Comparison of ENCODE assay signal across 7 cellular contexts in the genomic region with DNA sequence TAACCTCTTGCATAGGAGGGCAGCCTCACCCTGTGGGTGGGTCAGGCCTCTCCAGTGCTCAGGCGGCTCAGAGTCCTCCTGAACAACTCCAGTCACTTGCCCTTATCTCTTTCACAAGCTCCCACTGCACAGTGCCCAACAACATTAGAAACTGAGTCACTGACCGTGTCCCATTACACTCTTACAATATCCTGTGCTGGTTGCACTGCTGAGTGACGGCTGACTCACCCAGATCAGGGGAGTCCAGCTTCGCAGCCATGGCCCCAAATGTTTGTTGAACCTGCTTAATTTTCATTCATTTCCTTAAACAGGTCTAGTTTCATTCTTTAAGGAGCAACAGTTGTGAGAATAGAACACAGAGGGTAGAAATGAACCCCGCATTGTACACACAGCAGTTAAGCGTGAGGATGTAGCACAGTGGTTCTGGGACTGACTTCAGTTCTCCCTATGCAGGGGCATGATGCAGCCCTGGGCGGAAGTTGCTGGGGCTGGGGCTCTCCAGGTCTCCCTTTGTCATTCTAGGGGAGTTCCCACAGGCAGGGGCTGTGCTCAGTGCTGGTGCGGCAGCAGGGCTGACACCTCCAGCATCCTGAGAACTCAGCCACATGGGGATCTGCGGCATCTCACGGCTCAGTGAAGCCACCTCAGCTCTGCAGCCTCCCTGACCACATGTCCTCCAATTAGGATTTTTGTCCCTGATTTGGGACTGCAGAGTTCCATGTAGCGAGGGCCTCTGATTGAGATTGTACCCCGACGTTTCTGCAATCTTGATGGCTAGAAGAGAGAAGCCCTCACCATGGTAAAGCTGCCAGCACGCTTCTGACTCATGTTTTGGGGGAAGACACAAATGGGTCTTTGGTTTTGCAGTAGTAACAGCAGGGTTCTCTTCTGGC. TPM values are rescaled to one million over a fixed set of nuclear protein-coding genes. Genes with fewer than 3 reads are reported as not detected.
A peak's percentile ranks its signal among the peaks of the same experiment; 100 is the strongest.
DNase-seq lines count a peak whose midpoint lies in the region; ATAC-seq and TF ChIP-seq lines count a peak whose summit lies in the region.

No MANE protein-coding gene starts in this region.

- no peak overlapping the region for H3K4me3 ChIP-seq in lower leg skin (ENCODE audit: low read depth, poor library complexity, severe bottlenecking)

- no peak for TF ChIP-seq CTCF in lower leg skin (IDR thresholded peaks at IDR 0.05)

- WGBS in lower leg skin, 2 donors: 90 to 93% methylated on average over 14 of the region's 14 CpGs

- TF ChIP-seq POLR2A in lower leg skin (IDR thresholded peaks at IDR 0.05): no peak

- peak; percentile 78 for ATAC-seq in GM19395 (IDR thresholded peaks at IDR 0.05; ENCODE audit: unreplicated experiment)
- peak; percentile 84 for ATAC-seq in HG03342 (IDR thresholded peaks at IDR 0.05; ENCODE audit: unreplicated experiment)
- ATAC-seq in esophagus mucosa: peak; percentile 82

- intact Hi-C loops in lower leg skin (cut with DNase I; ENCODE audit: low total_unique reads): no loop called here

- DNase-seq in activated CD4-positive, alpha-beta T cell treated with anti-CD3 and anti-CD28 coated beads, Interleukin-2, amount 50 U/mL, for 48 hours: peak; percentile 88 to 91
- peak; percentile 75 to 89 (median 78) for DNase-seq in stimulated activated CD4-positive, alpha-beta T cell treated with anti-CD3 and anti-CD28 coated beads, TNF-alpha, amount 100 ng/mL, for 48 hours (ENCODE audit: low read depth in 3 of 3)
- DNase-seq in NCI-H128 (lab: John Stamatoyannopoulos, UW; ENCODE audit: unreplicated experiment): no peak
- no peak for DNase-seq in lower leg skin (ENCODE audit: low spot score in 2 of 2)

RNA-seq across cellular contexts. Expression of gene GPR68, which starts 16.1 kb away (rescaled TPM):
- total RNA-seq in esophagus mucosa (11.6 TPM), lower leg skin (1 to 10 TPM; 1.3 to 4.1 (median 3.2) TPM)

Comparison
In these comparisons a context has a peak if more than half of its experiments do, and no peak if none do; other contexts are left out.
1. DNase-seq: peak in activated CD4-positive, alpha-beta T cell treated with anti-CD3 and anti-CD28 coated beads, Interleukin-2, amount 50 U/mL, for 48 hours (2 of 2) and stimulated activated CD4-positive, alpha-beta T cell treated with anti-CD3 and anti-CD28 coated beads, TNF-alpha, amount 100 ng/mL, for 48 hours (3 of 3); none in NCI-H128 (single experiment) and lower leg skin (0 of 2).
2. Peak in every context shown above with its lines, with median percentiles within 50 percentile points of each other: ATAC-seq.